Comparison of ENCODE assay signal across 2 cellular contexts in genomic region chr6:139546117-139546495, GRCh38.
TF ChIP-seq lines count a peak whose summit lies in the region.

No MANE protein-coding gene starts in this region.

TF ChIP-seq in IMR-90, 13 proteins besides CTCF, POLR2A, EP300 and RAD21:
- TF ChIP-seq CHD1 (IDR thresholded peaks at IDR 0.05; ENCODE audit: low read depth, low read length) (no peak), ELK1 (IDR thresholded peaks at IDR 0.05; ENCODE audit: borderline replicate concordance, low read depth, low read length) (no peak), RCOR1 (IDR thresholded peaks at IDR 0.05; ENCODE audit: insufficient replicate concordance, low read length) (no peak), USF2 (IDR thresholded peaks at IDR 0.05; ENCODE audit: low read depth, low read length) (no peak), SMC3 (IDR thresholded peaks at IDR 0.05; ENCODE audit: low read depth, low read length) (no peak), MXI1 (IDR thresholded peaks at IDR 0.05; ENCODE audit: borderline replicate concordance, low read depth, low read length) (no peak), BHLHE40 (IDR thresholded peaks at IDR 0.05; ENCODE audit: low read depth, low read length) (no peak), NFE2L2 (IDR thresholded peaks at IDR 0.05; ENCODE audit: low read depth, low read length) (no peak), CEBPB (IDR thresholded peaks at IDR 0.05; ENCODE audit: low read depth, low read length) (no peak)

TF ChIP-seq in K562, 482 proteins besides CTCF, POLR2A, EP300 and RAD21:
- TF ChIP-seq PBX2 (CRISPR knock-in tag; IDR thresholded peaks at IDR 0.05; ENCODE audit: low read depth), result no peak
- peak; percentile 71 for TF ChIP-seq PBX2 (tag; conservative IDR thresholded peaks at IDR 0.05; ENCODE audit: low read depth)
- no peak for TF ChIP-seq GTF2A2 (tag; IDR thresholded peaks at IDR 0.05)
